2 cellular contexts compared by ENCODE assay signal in genomic region chr17:59877965-59878364, GRCh38.
TF ChIP-seq lines count a peak whose summit lies in the region.

No MANE protein-coding gene starts in this region.

TF ChIP-seq in WTC11, 78 proteins besides CTCF, POLR2A, EP300 and RAD21 (continues in another document):
- TF ChIP-seq, protein P1, sequence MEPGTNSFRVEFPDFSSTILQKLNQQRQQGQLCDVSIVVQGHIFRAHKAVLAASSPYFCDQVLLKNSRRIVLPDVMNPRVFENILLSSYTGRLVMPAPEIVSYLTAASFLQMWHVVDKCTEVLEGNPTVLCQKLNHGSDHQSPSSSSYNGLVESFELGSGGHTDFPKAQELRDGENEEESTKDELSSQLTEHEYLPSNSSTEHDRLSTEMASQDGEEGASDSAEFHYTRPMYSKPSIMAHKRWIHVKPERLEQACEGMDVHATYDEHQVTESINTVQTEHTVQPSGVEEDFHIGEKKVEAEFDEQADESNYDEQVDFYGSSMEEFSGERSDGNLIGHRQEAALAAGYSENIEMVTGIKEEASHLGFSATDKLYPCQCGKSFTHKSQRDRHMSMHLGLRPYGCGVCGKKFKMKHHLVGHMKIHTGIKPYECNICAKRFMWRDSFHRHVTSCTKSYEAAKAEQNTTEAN (CRISPR knock-in tag; IDR thresholded peaks at IDR 0.05): no peak
- TF ChIP-seq SMAD4 (CRISPR knock-in tag; IDR thresholded peaks at IDR 0.05) (no peak), ZNF532 (CRISPR knock-in tag; IDR thresholded peaks at IDR 0.05; ENCODE audit: borderline replicate concordance) (no peak), FOXP4 (CRISPR knock-in tag; IDR thresholded peaks at IDR 0.05) (no peak), E2F1 (CRISPR knock-in tag; IDR thresholded peaks at IDR 0.05) (no peak), ZNF423 (CRISPR knock-in tag; IDR thresholded peaks at IDR 0.05) (no peak), ZNF263 (CRISPR knock-in tag; IDR thresholded peaks at IDR 0.05; ENCODE audit: low read depth) (no peak), SMAD3 (CRISPR knock-in tag; IDR thresholded peaks at IDR 0.05; ENCODE audit: borderline replicate concordance) (no peak), TEAD1 (CRISPR knock-in tag; IDR thresholded peaks at IDR 0.05) (no peak)
- TF ChIP-seq, protein P2, sequence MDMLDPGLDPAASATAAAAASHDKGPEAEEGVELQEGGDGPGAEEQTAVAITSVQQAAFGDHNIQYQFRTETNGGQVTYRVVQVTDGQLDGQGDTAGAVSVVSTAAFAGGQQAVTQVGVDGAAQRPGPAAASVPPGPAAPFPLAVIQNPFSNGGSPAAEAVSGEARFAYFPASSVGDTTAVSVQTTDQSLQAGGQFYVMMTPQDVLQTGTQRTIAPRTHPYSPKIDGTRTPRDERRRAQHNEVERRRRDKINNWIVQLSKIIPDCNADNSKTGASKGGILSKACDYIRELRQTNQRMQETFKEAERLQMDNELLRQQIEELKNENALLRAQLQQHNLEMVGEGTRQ (CRISPR knock-in tag; IDR thresholded peaks at IDR 0.05): no peak
- TF ChIP-seq, protein P3, sequence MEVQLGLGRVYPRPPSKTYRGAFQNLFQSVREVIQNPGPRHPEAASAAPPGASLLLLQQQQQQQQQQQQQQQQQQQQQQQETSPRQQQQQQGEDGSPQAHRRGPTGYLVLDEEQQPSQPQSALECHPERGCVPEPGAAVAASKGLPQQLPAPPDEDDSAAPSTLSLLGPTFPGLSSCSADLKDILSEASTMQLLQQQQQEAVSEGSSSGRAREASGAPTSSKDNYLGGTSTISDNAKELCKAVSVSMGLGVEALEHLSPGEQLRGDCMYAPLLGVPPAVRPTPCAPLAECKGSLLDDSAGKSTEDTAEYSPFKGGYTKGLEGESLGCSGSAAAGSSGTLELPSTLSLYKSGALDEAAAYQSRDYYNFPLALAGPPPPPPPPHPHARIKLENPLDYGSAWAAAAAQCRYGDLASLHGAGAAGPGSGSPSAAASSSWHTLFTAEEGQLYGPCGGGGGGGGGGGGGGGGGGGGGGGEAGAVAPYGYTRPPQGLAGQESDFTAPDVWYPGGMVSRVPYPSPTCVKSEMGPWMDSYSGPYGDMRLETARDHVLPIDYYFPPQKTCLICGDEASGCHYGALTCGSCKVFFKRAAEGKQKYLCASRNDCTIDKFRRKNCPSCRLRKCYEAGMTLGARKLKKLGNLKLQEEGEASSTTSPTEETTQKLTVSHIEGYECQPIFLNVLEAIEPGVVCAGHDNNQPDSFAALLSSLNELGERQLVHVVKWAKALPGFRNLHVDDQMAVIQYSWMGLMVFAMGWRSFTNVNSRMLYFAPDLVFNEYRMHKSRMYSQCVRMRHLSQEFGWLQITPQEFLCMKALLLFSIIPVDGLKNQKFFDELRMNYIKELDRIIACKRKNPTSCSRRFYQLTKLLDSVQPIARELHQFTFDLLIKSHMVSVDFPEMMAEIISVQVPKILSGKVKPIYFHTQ (CRISPR knock-in tag; IDR thresholded peaks at IDR 0.05): no peak

TF ChIP-seq in GM12878, 131 proteins besides CTCF, POLR2A, EP300 and RAD21:
- TF ChIP-seq NFYA (IDR thresholded peaks at IDR 0.05; ENCODE audit: borderline replicate concordance, low read depth, low read length) (no peak), NFXL1 (IDR thresholded peaks at IDR 0.05; ENCODE audit: borderline replicate concordance) (peak; percentile 35; the same call in 1 of the 2 replicates)
TF ChIP-seq in GM12878: peak in this region for 1.
